Comparison of ENCODE assay signal across 12 cellular contexts in the genomic region with DNA sequence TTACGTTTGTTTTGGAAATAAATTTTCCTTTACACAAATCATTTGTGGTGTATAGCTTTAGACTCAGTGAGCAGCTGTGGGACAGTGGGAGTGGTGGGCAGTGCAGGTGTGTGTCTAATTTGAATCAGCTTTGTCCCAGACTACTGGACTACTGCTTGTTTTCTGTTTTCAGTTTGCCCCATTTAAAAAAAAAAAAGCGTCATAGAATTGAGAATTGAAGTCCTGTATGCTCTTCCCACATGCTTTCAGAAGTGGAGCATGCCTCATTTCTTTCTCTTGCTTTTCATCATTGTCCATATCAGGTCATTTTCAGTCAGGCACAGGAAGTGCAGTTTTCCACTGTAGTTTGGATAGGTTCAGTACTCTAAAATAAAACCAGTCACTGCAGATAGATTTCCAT.
DNase-seq lines count a peak whose midpoint lies in the region; ATAC-seq and TF ChIP-seq lines count a peak whose summit lies in the region.
"Had no signal": no experiment of that assay in that cellular context is flagged by ENCODE, and none has a peak within 500 bp of the region (broad histone marks: within the 10 kb centered on the region; RNA-seq: fewer than 3 reads in every experiment).

No MANE protein-coding gene starts in this region.

- H3K4me1 Mint-ChIP-seq in T-helper 2 cell treated with Interferon-gamma antibody and Interleukin-4, amounts not matched to agents 5 μg/mL and 100 μg/mL, for 36 hours (ENCODE audit: low read depth) = peaks cover 42% of the 10 kb centered on the region
- H3K4me1 Mint-ChIP-seq in activated naive CD8-positive, alpha-beta T cell treated with anti-CD3 and anti-CD28 coated beads for 36 hours = peaks cover 59% of the 10 kb centered on the region
- H3K4me1 Mint-ChIP-seq: mesothelial cell of epicardium had no signal

- H3K36me3 Mint-ChIP-seq in T-helper 2 cell treated with Interferon-gamma antibody and Interleukin-4, amounts not matched to agents 5 μg/mL and 100 μg/mL, for 36 hours (ENCODE audit: low read depth) = peaks cover 62% of the 10 kb centered on the region
- peaks cover 45% of the 10 kb centered on the region for H3K36me3 Mint-ChIP-seq in activated naive CD8-positive, alpha-beta T cell treated with anti-CD3 and anti-CD28 coated beads for 36 hours

- ATAC-seq in GM21447 (IDR thresholded peaks at IDR 0.05; ENCODE audit: unreplicated experiment) (peak; percentile 78), HG03095 (IDR thresholded peaks at IDR 0.05; ENCODE audit: unreplicated experiment) (peak; percentile 54), heart left ventricle (no peak)

- no peaks in the 10 kb centered on the region for H3K9me3 ChIP-seq in heart left ventricle
- H3K9me3 ChIP-seq: prostate gland had no signal

- no peak overlapping the region for H3K4me3 ChIP-seq in heart left ventricle
- H3K4me3 ChIP-seq: prostate gland had no signal

- intact Hi-C loops in heart left ventricle (cut with DNase I) = no loop called here

- DNase-seq in T-helper 2 cell treated with Interferon-gamma antibody and Interleukin-4, amounts not matched to agents 5 μg/mL and 100 μg/mL, for 36 hours (ENCODE audit: low spot score) = peak; percentile 44
- DNase-seq in T-helper 2 cell = no peak
- DNase-seq in activated naive CD8-positive, alpha-beta T cell treated with anti-CD3 and anti-CD28 coated beads for 36 hours = no peak
- no peak for DNase-seq in heart left ventricle
- no peak for DNase-seq in SKM-1 (lab: John Stamatoyannopoulos, UW; ENCODE audit: unreplicated experiment)
- no peak for DNase-seq in NOMO-1 treated with DMSO at 0.1 percent for 48 hours (lab: John Stamatoyannopoulos, UW; ENCODE audit: unreplicated experiment)
- DNase-seq: DMS 273 treated with DMSO at 0.1 percent for 48 hours had no signal

- TF ChIP-seq POLR2A in heart left ventricle (IDR thresholded peaks at IDR 0.05) = no peak

- H3K27me3 ChIP-seq in heart left ventricle = no peaks in the 10 kb centered on the region

- peaks cover 0 to 69% (median 57%) of the 10 kb centered on the region in 9 donors for H3K36me3 ChIP-seq in heart left ventricle

- 76 to 87% (median 85%) methylated on average over 2 of the region's 2 CpGs for WGBS in heart left ventricle, 4 donors

- H3K4me3 Mint-ChIP-seq in T-helper 2 cell treated with Interferon-gamma antibody and Interleukin-4, amounts not matched to agents 5 μg/mL and 100 μg/mL, for 36 hours = no peak overlapping the region
- H3K4me3 Mint-ChIP-seq in activated naive CD8-positive, alpha-beta T cell treated with anti-CD3 and anti-CD28 coated beads for 36 hours = no peak overlapping the region
- H3K4me3 Mint-ChIP-seq: mesothelial cell of epicardium had no signal

- no peak for TF ChIP-seq CTCF in heart left ventricle (IDR thresholded peaks at IDR 0.05)

- peaks cover 0 to 47% (median 15%) of the 10 kb centered on the region in 12 donors for H3K4me1 ChIP-seq in heart left ventricle
- H3K4me1 ChIP-seq: prostate gland had no signal

- H3K27ac ChIP-seq in heart left ventricle = no peak overlapping the region
- H3K27ac ChIP-seq: HL-60, prostate gland had no signal

- no peaks in the 10 kb centered on the region for H3K27me3 Mint-ChIP-seq in T-helper 2 cell treated with Interferon-gamma antibody and Interleukin-4, amounts not matched to agents 5 μg/mL and 100 μg/mL, for 36 hours (ENCODE audit: low read depth)
- no peaks in the 10 kb centered on the region for H3K27me3 Mint-ChIP-seq in activated naive CD8-positive, alpha-beta T cell treated with anti-CD3 and anti-CD28 coated beads for 36 hours

- no peaks in the 10 kb centered on the region for H3K9me3 Mint-ChIP-seq in T-helper 2 cell treated with Interferon-gamma antibody and Interleukin-4, amounts not matched to agents 5 μg/mL and 100 μg/mL, for 36 hours
- H3K9me3 Mint-ChIP-seq in activated naive CD8-positive, alpha-beta T cell treated with anti-CD3 and anti-CD28 coated beads for 36 hours = no peaks in the 10 kb centered on the region
- H3K9me3 Mint-ChIP-seq: mesothelial cell of epicardium had no signal

- peak overlapping the region; percentile 41 for H3K27ac Mint-ChIP-seq in T-helper 2 cell treated with Interferon-gamma antibody and Interleukin-4, amounts not matched to agents 5 μg/mL and 100 μg/mL, for 36 hours
- peak overlapping the region; percentile 13 for H3K27ac Mint-ChIP-seq in activated naive CD8-positive, alpha-beta T cell treated with anti-CD3 and anti-CD28 coated beads for 36 hours
- H3K27ac Mint-ChIP-seq: mesothelial cell of epicardium had no signal

Comparison
In these comparisons a context has a peak if more than half of its experiments do, and no peak if none do; other contexts are left out.
1. ATAC-seq: peak in GM21447 (single experiment) and HG03095 (single experiment); none in heart left ventricle (0 of 4).